In the genomic region with DNA sequence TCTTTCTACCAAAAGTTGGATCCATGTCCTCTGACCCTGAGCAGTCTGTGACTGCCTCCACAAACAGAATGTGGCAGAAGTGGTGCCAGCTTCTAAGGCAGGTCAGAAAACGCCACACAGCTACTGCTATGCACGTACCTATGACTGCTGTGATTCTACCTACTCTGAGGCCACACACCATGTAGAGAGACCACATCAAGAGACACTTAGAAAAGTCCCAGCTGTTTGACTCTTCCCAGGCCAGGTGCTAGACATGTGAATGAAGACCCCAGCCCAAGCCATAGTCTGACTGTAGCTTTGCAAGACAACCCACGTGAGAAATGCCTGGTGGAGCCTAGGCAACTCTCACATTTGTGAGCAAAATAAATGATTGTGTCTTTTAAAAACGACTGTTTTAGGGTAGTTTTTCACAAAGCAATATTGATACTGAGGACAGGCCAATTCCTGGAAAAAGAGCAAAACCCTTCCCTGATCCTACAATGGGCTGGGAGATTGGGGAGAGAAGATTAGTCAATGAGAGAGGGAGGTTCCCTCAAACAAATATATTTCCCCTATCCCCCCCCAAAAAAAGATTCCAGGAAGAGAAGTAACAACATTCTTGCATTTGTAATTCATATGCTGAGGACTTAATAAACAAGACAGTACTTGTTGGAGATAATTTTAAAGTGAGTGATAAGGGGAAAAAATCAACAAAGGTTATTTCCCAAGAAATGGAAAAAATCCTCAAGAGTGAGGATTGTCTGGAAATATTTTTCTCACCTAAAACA, we compare ENCODE assay signal across 16 cellular contexts. TPM values are rescaled to one million over a fixed set of nuclear protein-coding genes. Genes with fewer than 3 reads are reported as not detected.
DNase-seq lines count a peak whose midpoint lies in the region; ATAC-seq and TF ChIP-seq lines count a peak whose summit lies in the region.
"Had no signal": no experiment of that assay in that cellular context is flagged by ENCODE, and none has a peak within 500 bp of the region (broad histone marks: within the 10 kb centered on the region; RNA-seq: fewer than 3 reads in every experiment).

No MANE protein-coding gene starts in this region.

- POLR2A ChIA-PET in CD8-positive, alpha-beta memory T cell (lab: Charles Lee): no interaction called here

- peak overlapping the region; percentile 4 to 83 (median 63) for H3K27ac Mint-ChIP-seq in CD8-positive, alpha-beta memory T cell
- H3K27ac Mint-ChIP-seq: B cell, HFFc6, type B pancreatic cell had no signal

- WGBS in mesendoderm (ENCODE audit: extremely low coverage, insufficient coverage, low lambda C conversion rate): no CpG with 5 or more reads among the region's 4 CpGs
- WGBS in gastroesophageal sphincter (ENCODE audit: low coverage in 1 of 2), 2 donors: 42 to 92% methylated on average over 2 of the region's 4 CpGs
- 64 to 67% methylated on average over 4 of the region's 4 CpGs for WGBS in aorta, 2 donors

- H3K4me3 Mint-ChIP-seq in CD8-positive, alpha-beta memory T cell: peak overlapping the region in 2 of 7 donors; percentile 3 to 63
- H3K4me3 Mint-ChIP-seq: B cell, HFFc6, type B pancreatic cell had no signal

- no peak for TF ChIP-seq CTCF in gastroesophageal sphincter (IDR thresholded peaks at IDR 0.05)

- H3K4me3 ChIP-seq in CD8-positive, alpha-beta memory T cell (ENCODE audit: low read length): no peak overlapping the region
- H3K4me3 ChIP-seq in mesendoderm (ENCODE audit: low read length): no peak overlapping the region
- no peak overlapping the region for H3K4me3 ChIP-seq in gastroesophageal sphincter
- H3K4me3 ChIP-seq in aorta (ENCODE audit: low read length in 2 of 2): no peak overlapping the region
- H3K4me3 ChIP-seq: Peyer's patch had no signal

- H3K18ac ChIP-seq in mesendoderm (ENCODE audit: low read length): peak overlapping the region; percentile 62

- no peak overlapping the region for H3K4ac ChIP-seq in mesendoderm (ENCODE audit: low read depth, low read length)

- H3K27me3 ChIP-seq in CD8-positive, alpha-beta memory T cell (ENCODE audit: insufficient read depth, low read length, poor library complexity, severe bottlenecking): no peaks in the 10 kb centered on the region
- H3K27me3 ChIP-seq in mesendoderm (ENCODE audit: insufficient read depth, low read length, poor library complexity): no peaks in the 10 kb centered on the region
- no peaks in the 10 kb centered on the region for H3K27me3 ChIP-seq in gastroesophageal sphincter
- H3K27me3 ChIP-seq in aorta (ENCODE audit: control insufficient read depth in 1 of 2, insufficient read depth in 2 of 2, low read length in 1 of 2): no peaks in the 10 kb centered on the region
- H3K27me3 ChIP-seq: Peyer's patch had no signal

- no peak overlapping the region for H2AK5ac ChIP-seq in mesendoderm (ENCODE audit: low read length)

- H3K9me3 Mint-ChIP-seq in CD8-positive, alpha-beta memory T cell: peaks cover 0 to 2% (median 0%) of the 10 kb centered on the region in 5 donors
- H3K9me3 Mint-ChIP-seq: HFFc6, type B pancreatic cell had no signal

- no peak overlapping the region for H3K4me2 ChIP-seq in mesendoderm (ENCODE audit: low read length)

- H4K5ac ChIP-seq in mesendoderm (ENCODE audit: low read length): no peak overlapping the region

- peaks cover 59 to 88% (median 87%) of the 10 kb centered on the region in 3 donors for H3K4me1 Mint-ChIP-seq in CD8-positive, alpha-beta memory T cell

- DNase-seq in CD8-positive, alpha-beta memory T cell: peak in 3 of 5 donors; percentile 14 to 45 (median 39)
- DNase-seq in HPDE6-E6E7 (ENCODE audit: extremely low spot score) (peak; percentile 57), amniotic epithelial cell (ENCODE audit: low read depth) (peak; percentile 9), mesendoderm (peak; percentile 75), aorta (no peak)
- DNase-seq in activated effector memory CD4-positive, alpha-beta T cell treated with anti-CD3 and anti-CD28 coated beads, Interleukin-2, amount 50 U/mL, for 16 hours: no peak
- DNase-seq: activated CD8-positive, alpha-beta memory T cell treated with anti-CD3 and anti-CD28 coated beads for 24 hours; caudate nucleus; DMS53; effector CD4-positive, alpha-beta T cell; HFFc6; NCI-H748 treated with DMSO at 0.1 percent for 48 hours; Peyer's patch had no signal

- no peak overlapping the region for H4K8ac ChIP-seq in mesendoderm (ENCODE audit: low read depth, low read length)

- H3K27me3 Mint-ChIP-seq in CD8-positive, alpha-beta memory T cell: no peaks in the 10 kb centered on the region
- H3K27me3 Mint-ChIP-seq: B cell, type B pancreatic cell had no signal

- no peak overlapping the region for H3K23ac ChIP-seq in mesendoderm (ENCODE audit: low read length)

- H3K9me3 ChIP-seq in CD8-positive, alpha-beta memory T cell (ENCODE audit: low read length): no peaks in the 10 kb centered on the region
- no peaks in the 10 kb centered on the region for H3K9me3 ChIP-seq in gastroesophageal sphincter
- no peaks in the 10 kb centered on the region for H3K9me3 ChIP-seq in aorta (ENCODE audit: control insufficient read depth, low read length)
- H3K9me3 ChIP-seq: Peyer's patch had no signal

- TF ChIP-seq EP300 in gastroesophageal sphincter (IDR thresholded peaks at IDR 0.05): no peak

- H2BK120ac ChIP-seq in mesendoderm (ENCODE audit: low read depth, low read length): no peak overlapping the region

- H3K56ac ChIP-seq in mesendoderm (ENCODE audit: low read length): peak overlapping the region; percentile 29

- peak overlapping the region; percentile 12 for H3K9ac ChIP-seq in mesendoderm (ENCODE audit: low read length)

- peaks cover 15% of the 10 kb centered on the region for H3K79me1 ChIP-seq in mesendoderm (ENCODE audit: low read length)

- CTCF ChIA-PET in CD8-positive, alpha-beta memory T cell (lab: Charles Lee): no interaction called here

- ATAC-seq in gastroesophageal sphincter (no peak), aorta (ENCODE audit: low FRiP score) (no peak)

- no peak overlapping the region for H2BK15ac ChIP-seq in mesendoderm (replicated peaks; ENCODE audit: low read depth)

- H3K36me3 ChIP-seq in CD8-positive, alpha-beta memory T cell (ENCODE audit: insufficient read depth, low read length): no peaks in the 10 kb centered on the region
- H3K36me3 ChIP-seq in mesendoderm (ENCODE audit: control insufficient read depth, insufficient read depth, low read length): no peaks in the 10 kb centered on the region
- no peaks in the 10 kb centered on the region for H3K36me3 ChIP-seq in gastroesophageal sphincter
- H3K36me3 ChIP-seq in aorta (ENCODE audit: control insufficient read depth in 1 of 2, insufficient read depth in 2 of 2, low read length in 1 of 2): no peaks in the 10 kb centered on the region
- H3K36me3 ChIP-seq: Peyer's patch had no signal

- no peak for TF ChIP-seq POLR2A in gastroesophageal sphincter (IDR thresholded peaks at IDR 0.05)

- peaks cover 42% of the 10 kb centered on the region for H3K79me2 ChIP-seq in mesendoderm (ENCODE audit: control insufficient read depth, insufficient read depth, low read length)

- H2BK5ac ChIP-seq in mesendoderm (ENCODE audit: low read length): no peak overlapping the region

- H3K27ac ChIP-seq in CD8-positive, alpha-beta memory T cell (ENCODE audit: low read depth, low read length): no peak overlapping the region
- H3K27ac ChIP-seq in mesendoderm (ENCODE audit: low read depth, low read length): peak overlapping the region; percentile 55
- H3K27ac ChIP-seq in gastroesophageal sphincter: no peak overlapping the region
- no peak overlapping the region for H3K27ac ChIP-seq in aorta (ENCODE audit: low read depth in 1 of 2, low read length in 2 of 2)
- H3K27ac ChIP-seq: Peyer's patch had no signal

- intact Hi-C loops in aorta (cut with DNase I): no loop called here

- H3K4me1 ChIP-seq in CD8-positive, alpha-beta memory T cell (ENCODE audit: insufficient read depth, low read length): peaks cover 21% of the 10 kb centered on the region
- peaks cover 7% of the 10 kb centered on the region for H3K4me1 ChIP-seq in mesendoderm (ENCODE audit: control insufficient read depth, low read depth, low read length)
- H3K4me1 ChIP-seq in gastroesophageal sphincter: peaks cover 0 to 31% (median 4%) of the 10 kb centered on the region in 3 donors
- peaks cover 7 to 9% of the 10 kb centered on the region in 2 donors for H3K4me1 ChIP-seq in aorta (ENCODE audit: control insufficient read depth in 1 of 2, insufficient read depth in 2 of 2, low read length in 2 of 2)
- H3K4me1 ChIP-seq: Peyer's patch had no signal

- H3K36me3 Mint-ChIP-seq in CD8-positive, alpha-beta memory T cell: peaks cover 5 to 6% (median 6%) of the 10 kb centered on the region in 3 donors

RNA-seq across cellular contexts. Expression of a gene that starts 33.3 kb away (rescaled TPM):
- 10 to 100 TPM; 69.3 to 70.3 TPM for total RNA-seq in CD8-positive, alpha-beta memory T cell
- polyA plus RNA-seq in CD8-positive, alpha-beta memory T cell: 34.9 TPM
- 8.4 TPM for polyA plus RNA-seq in mesendoderm (2013, experiment 1 of 2)
- 7.8 TPM for polyA plus RNA-seq in mesendoderm (2013, experiment 2 of 2)
- total RNA-seq in gastroesophageal sphincter: 10 to 100 TPM; 43.2 to 92.5 (median 62.1) TPM
- total RNA-seq in aorta: 100 to 1,000 TPM; 141 TPM
- polyA plus RNA-seq in aorta: 10 to 100 TPM; 12.8 to 30.8 TPM

Comparison
In these comparisons a context has a peak if more than half of its experiments do, and no peak if none do; other contexts are left out.
1. DNase-seq: peak in CD8-positive, alpha-beta memory T cell (3 of 5), HPDE6-E6E7 (single experiment), amniotic epithelial cell (single experiment) and mesendoderm (single experiment); none in aorta (0 of 2) and activated effector memory CD4-positive, alpha-beta T cell treated with anti-CD3 and anti-CD28 coated beads, Interleukin-2, amount 50 U/mL, for 16 hours (single experiment).